Comparison of ENCODE assay signal across 15 cellular contexts in the genomic region with DNA sequence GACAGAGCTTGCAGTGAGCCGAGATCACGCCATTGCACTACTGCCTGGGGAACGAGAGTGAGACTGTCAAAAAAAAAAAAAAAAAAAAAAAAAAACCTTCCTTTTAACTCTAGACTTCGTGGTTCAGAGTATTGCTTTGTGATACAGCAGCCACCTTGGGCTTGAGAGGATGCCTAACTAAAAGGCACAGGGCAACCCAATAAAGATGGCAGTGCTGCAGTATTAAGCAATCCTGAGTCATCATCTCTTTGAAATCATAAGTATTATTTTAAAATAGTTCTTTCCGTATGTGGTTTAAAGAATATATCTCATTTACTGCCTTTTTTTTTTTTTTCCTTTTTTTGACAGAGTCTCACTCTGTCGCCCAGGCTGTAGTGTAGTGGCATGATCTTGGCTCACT.
"Had no signal": no experiment of that assay in that cellular context is flagged by ENCODE, and none has a peak within 500 bp of the region (broad histone marks: within the 10 kb centered on the region; RNA-seq: fewer than 3 reads in every experiment).

No MANE protein-coding gene starts in this region.

- H3K27ac ChIP-seq: left ventricle myocardium inferior, thyroid gland, WERI-Rb-1 had no signal

- H3K9me3 ChIP-seq: heart right ventricle, left ventricle myocardium inferior, thyroid gland had no signal

- H3K4me3 ChIP-seq: heart right ventricle, left ventricle myocardium inferior, thyroid gland had no signal

- H3K27me3 ChIP-seq: heart right ventricle, thyroid gland had no signal

- H3K36me3 ChIP-seq: heart right ventricle, left ventricle myocardium inferior, thyroid gland had no signal

- DNase-seq: activated CD4-positive, alpha-beta T cell treated with anti-CD3 and anti-CD28 coated beads for 1 hour; activated CD4-positive, alpha-beta T cell treated with anti-CD3 and anti-CD28 coated beads, Interleukin-2, amount 50 U/mL, for 48 hours; activated gamma-delta T cell; activated naive CD8-positive, alpha-beta T cell treated with anti-CD3 and anti-CD28 coated beads for 36 hours; amygdala; erythroblast; heart right ventricle; immature natural killer cell; kidney glomerular epithelial cell; left ventricle myocardium inferior; stimulated activated CD4-positive, alpha-beta T cell treated with anti-CD3 and anti-CD28 coated beads, Interleukin-12 subunit alpha, Interleukin-12 subunit beta, amount 100 ng/mL, for 4 hours; stimulated activated CD4-positive, alpha-beta T cell treated with anti-CD3 and anti-CD28 coated beads, Interleukin-2, amount 100 ng/mL, for 24 hours; stimulated activated naive CD4-positive, alpha-beta T cell treated with Interleukin-2 at 50 U/mL for 16 hours; thyroid gland; WERI-Rb-1 had no signal
